ENCODE assay signal across 1 cellular context in genomic region chr12:93419388-93420034, GRCh38.
TF ChIP-seq lines count a peak whose summit lies in the region.

No MANE protein-coding gene starts in this region.

TF ChIP-seq in GM12878, 131 proteins besides CTCF, POLR2A, EP300 and RAD21:
- TF ChIP-seq BCL11A (IDR thresholded peaks at IDR 0.05; ENCODE audit: low read depth, low read length) = no peak
- TF ChIP-seq, protein P1, sequence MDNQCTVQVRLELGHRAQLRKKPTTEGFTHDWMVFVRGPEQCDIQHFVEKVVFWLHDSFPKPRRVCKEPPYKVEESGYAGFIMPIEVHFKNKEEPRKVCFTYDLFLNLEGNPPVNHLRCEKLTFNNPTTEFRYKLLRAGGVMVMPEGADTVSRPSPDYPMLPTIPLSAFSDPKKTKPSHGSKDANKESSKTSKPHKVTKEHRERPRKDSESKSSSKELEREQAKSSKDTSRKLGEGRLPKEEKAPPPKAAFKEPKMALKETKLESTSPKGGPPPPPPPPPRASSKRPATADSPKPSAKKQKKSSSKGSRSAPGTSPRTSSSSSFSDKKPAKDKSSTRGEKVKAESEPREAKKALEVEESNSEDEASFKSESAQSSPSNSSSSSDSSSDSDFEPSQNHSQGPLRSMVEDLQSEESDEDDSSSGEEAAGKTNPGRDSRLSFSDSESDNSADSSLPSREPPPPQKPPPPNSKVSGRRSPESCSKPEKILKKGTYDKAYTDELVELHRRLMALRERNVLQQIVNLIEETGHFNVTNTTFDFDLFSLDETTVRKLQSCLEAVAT (IDR thresholded peaks at IDR 0.05) = 0 out of 2 replicates have a peak, but pooled peaks have one; percentile 71
- 0 out of 2 replicates have a peak, but pooled peaks have one; percentile 28 for TF ChIP-seq ZNF592 (IDR thresholded peaks at IDR 0.05)
- no peak for TF ChIP-seq TCF7 (IDR thresholded peaks at IDR 0.05; ENCODE audit: borderline replicate concordance)
- TF ChIP-seq BRCA1 (IDR thresholded peaks at IDR 0.05; ENCODE audit: low read depth, low read length) = no peak
- 0 out of 2 replicates have a peak, but pooled peaks have one; percentile 27 for TF ChIP-seq SMARCA5 (IDR thresholded peaks at IDR 0.05)
- peak; percentile 46; the same call in 1 of the 2 replicates for TF ChIP-seq SMC3 (IDR thresholded peaks at IDR 0.05; ENCODE audit: borderline replicate concordance, low read length)
- no peak for TF ChIP-seq SREBF2 (IDR thresholded peaks at IDR 0.05; ENCODE audit: low read length)
- TF ChIP-seq BACH1 (IDR thresholded peaks at IDR 0.05; ENCODE audit: borderline replicate concordance) = no peak
- no peak for TF ChIP-seq SIN3A (IDR thresholded peaks at IDR 0.05; ENCODE audit: low read depth, low read length)
- no peak for TF ChIP-seq RELB (IDR thresholded peaks at IDR 0.05; ENCODE audit: low read depth)
- no peak for TF ChIP-seq BCLAF1 (IDR thresholded peaks at IDR 0.05)
- no peak for TF ChIP-seq MTA2 (IDR thresholded peaks at IDR 0.05; ENCODE audit: low read depth)
- TF ChIP-seq HCFC1 (IDR thresholded peaks at IDR 0.05; ENCODE audit: low read length) = no peak
- TF ChIP-seq NR2F1 (conservative IDR thresholded peaks at IDR 0.05) = no peak
- no peak for TF ChIP-seq IRF5 (IDR thresholded peaks at IDR 0.05; ENCODE audit: borderline replicate concordance)
- TF ChIP-seq GABPA (IDR thresholded peaks at IDR 0.05; ENCODE audit: low read depth) = no peak
- 0 out of 2 replicates have a peak, but pooled peaks have one; percentile 20 for TF ChIP-seq ZNF24 (IDR thresholded peaks at IDR 0.05)
- 0 out of 2 replicates have a peak, but pooled peaks have one; percentile 12 for TF ChIP-seq ATF7 (IDR thresholded peaks at IDR 0.05; ENCODE audit: low read depth)
- TF ChIP-seq SP1 (IDR thresholded peaks at IDR 0.05; ENCODE audit: low read depth, low read length) = no peak
- TF ChIP-seq PKNOX1 (IDR thresholded peaks at IDR 0.05) = no peak
- no peak for TF ChIP-seq FOXM1 (IDR thresholded peaks at IDR 0.05; ENCODE audit: low read depth, low read length)
- TF ChIP-seq JUND (IDR thresholded peaks at IDR 0.05; ENCODE audit: low read depth, low read length) = no peak
- no peak for TF ChIP-seq CBFB (IDR thresholded peaks at IDR 0.05; ENCODE audit: low read depth)
- TF ChIP-seq, protein P2, sequence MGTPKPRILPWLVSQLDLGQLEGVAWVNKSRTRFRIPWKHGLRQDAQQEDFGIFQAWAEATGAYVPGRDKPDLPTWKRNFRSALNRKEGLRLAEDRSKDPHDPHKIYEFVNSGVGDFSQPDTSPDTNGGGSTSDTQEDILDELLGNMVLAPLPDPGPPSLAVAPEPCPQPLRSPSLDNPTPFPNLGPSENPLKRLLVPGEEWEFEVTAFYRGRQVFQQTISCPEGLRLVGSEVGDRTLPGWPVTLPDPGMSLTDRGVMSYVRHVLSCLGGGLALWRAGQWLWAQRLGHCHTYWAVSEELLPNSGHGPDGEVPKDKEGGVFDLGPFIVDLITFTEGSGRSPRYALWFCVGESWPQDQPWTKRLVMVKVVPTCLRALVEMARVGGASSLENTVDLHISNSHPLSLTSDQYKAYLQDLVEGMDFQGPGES (IDR thresholded peaks at IDR 0.05) = no peak
- no peak for TF ChIP-seq REST (IDR thresholded peaks at IDR 0.05; ENCODE audit: low read depth, low read length)
- TF ChIP-seq, protein P3, sequence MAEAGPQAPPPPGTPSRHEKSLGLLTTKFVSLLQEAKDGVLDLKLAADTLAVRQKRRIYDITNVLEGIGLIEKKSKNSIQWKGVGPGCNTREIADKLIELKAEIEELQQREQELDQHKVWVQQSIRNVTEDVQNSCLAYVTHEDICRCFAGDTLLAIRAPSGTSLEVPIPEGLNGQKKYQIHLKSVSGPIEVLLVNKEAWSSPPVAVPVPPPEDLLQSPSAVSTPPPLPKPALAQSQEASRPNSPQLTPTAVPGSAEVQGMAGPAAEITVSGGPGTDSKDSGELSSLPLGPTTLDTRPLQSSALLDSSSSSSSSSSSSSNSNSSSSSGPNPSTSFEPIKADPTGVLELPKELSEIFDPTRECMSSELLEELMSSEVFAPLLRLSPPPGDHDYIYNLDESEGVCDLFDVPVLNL (IDR thresholded peaks at IDR 0.05; ENCODE audit: low read depth, low read length) = no peak
- TF ChIP-seq CREM (IDR thresholded peaks at IDR 0.05; ENCODE audit: low read depth) = no peak
- 0 out of 2 replicates have a peak, but pooled peaks have one; percentile 18 for TF ChIP-seq MEF2A (IDR thresholded peaks at IDR 0.05; ENCODE audit: insufficient read depth, low read depth, low read length)
- TF ChIP-seq EGR1 (IDR thresholded peaks at IDR 0.05; ENCODE audit: borderline replicate concordance in 1 of 2, low read depth in 2 of 2, low read length in 2 of 2) = no peak
- no peak for TF ChIP-seq CEBPZ (IDR thresholded peaks at IDR 0.05; ENCODE audit: low read depth, low read length)
- no peak for TF ChIP-seq IKZF2 (IDR thresholded peaks at IDR 0.05)
- no peak for TF ChIP-seq NR2C1 (IDR thresholded peaks at IDR 0.05)
